ENCODE assay signal across 11 cellular contexts in the genomic region with DNA sequence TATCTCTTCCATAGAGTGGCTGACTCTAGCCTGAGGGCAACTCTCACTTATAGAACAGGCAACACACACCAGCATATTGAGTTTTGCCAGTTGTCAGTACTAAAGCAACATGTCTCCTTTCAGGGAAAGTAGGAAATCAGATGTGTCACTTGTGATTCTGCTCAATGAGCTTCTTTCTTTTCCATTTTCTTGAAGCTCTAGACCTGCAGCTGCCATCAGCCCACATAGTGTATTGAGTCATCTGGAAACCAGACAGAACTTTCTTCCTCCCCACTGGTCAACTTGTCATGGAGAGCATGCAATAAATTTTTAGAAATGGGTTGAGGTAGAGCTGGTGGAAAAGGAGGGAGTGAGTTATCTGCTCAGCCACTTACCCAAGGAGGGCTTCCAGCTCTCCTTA.
DNase-seq lines count a peak whose midpoint lies in the region; ATAC-seq and TF ChIP-seq lines count a peak whose summit lies in the region.
"Had no signal": no experiment of that assay in that cellular context is flagged by ENCODE, and none has a peak within 500 bp of the region (broad histone marks: within the 10 kb centered on the region; RNA-seq: fewer than 3 reads in every experiment).

No MANE protein-coding gene starts in this region.

- no peaks in the 10 kb centered on the region for H3K4me1 Mint-ChIP-seq in CD8-positive, alpha-beta T cell (ENCODE audit: low read depth)
- H3K4me1 Mint-ChIP-seq in T-helper 2 cell treated with Interferon-gamma antibody and Interleukin-4, amounts not matched to agents 5 μg/mL and 100 μg/mL, for 36 hours (ENCODE audit: low read depth), result peaks cover 7% of the 10 kb centered on the region
- H3K4me1 Mint-ChIP-seq: nephron progenitor cell had no signal

- no peaks in the 10 kb centered on the region for H3K27me3 Mint-ChIP-seq in CD8-positive, alpha-beta T cell (ENCODE audit: low read depth)
- no peaks in the 10 kb centered on the region for H3K27me3 Mint-ChIP-seq in T-helper 2 cell treated with Interferon-gamma antibody and Interleukin-4, amounts not matched to agents 5 μg/mL and 100 μg/mL, for 36 hours (ENCODE audit: low read depth)

- H3K4me2 ChIP-seq in SK-N-SH, result no peak overlapping the region
- H3K4me2 ChIP-seq: hepatocyte had no signal

- H3F3A ChIP-seq in SK-N-SH (replicated peaks; ENCODE audit: insufficient read depth), result no peaks in the 10 kb centered on the region

- no peak overlapping the region for H3K27ac ChIP-seq in CD8-positive, alpha-beta T cell (ENCODE audit: low read depth, low read length)
- H3K27ac ChIP-seq in SK-N-SH (ENCODE audit: low read depth in 2 of 2, low read length in 1 of 2) (no peak overlapping the region), psoas muscle (no peak overlapping the region)
- H3K27ac ChIP-seq: hepatocyte had no signal

- no peaks in the 10 kb centered on the region for H3K36me3 Mint-ChIP-seq in CD8-positive, alpha-beta T cell
- no peaks in the 10 kb centered on the region for H3K36me3 Mint-ChIP-seq in T-helper 2 cell treated with Interferon-gamma antibody and Interleukin-4, amounts not matched to agents 5 μg/mL and 100 μg/mL, for 36 hours (ENCODE audit: low read depth)
- H3K36me3 Mint-ChIP-seq: CD4-positive, CD25-positive, alpha-beta regulatory T cell had no signal

- no peaks in the 10 kb centered on the region for H3K27me3 ChIP-seq in CD8-positive, alpha-beta T cell (ENCODE audit: insufficient read depth, low read length)
- H3K27me3 ChIP-seq in SK-N-SH (ENCODE audit: insufficient read depth) (no peaks in the 10 kb centered on the region), psoas muscle (ENCODE audit: insufficient read depth in 3 of 3, low read length in 2 of 3) (no peaks in the 10 kb centered on the region)
- H3K27me3 ChIP-seq: hepatocyte had no signal

- H3K4me3 Mint-ChIP-seq in CD8-positive, alpha-beta T cell, result no peak overlapping the region
- H3K4me3 Mint-ChIP-seq in T-helper 2 cell treated with Interferon-gamma antibody and Interleukin-4, amounts not matched to agents 5 μg/mL and 100 μg/mL, for 36 hours, result no peak overlapping the region
- H3K4me3 Mint-ChIP-seq: CD4-positive, CD25-positive, alpha-beta regulatory T cell; nephron progenitor cell had no signal

- no peak for TF ChIP-seq CTCF in GM12864 (IDR thresholded peaks at IDR 0.05; ENCODE audit: low read depth, low read length, missing control alignments)
- no peak for TF ChIP-seq CTCF in CD8-positive, alpha-beta T cell (IDR thresholded peaks at IDR 0.05)
- no peak for TF ChIP-seq CTCF in SK-N-SH (IDR thresholded peaks at IDR 0.05)
- no peak for TF ChIP-seq CTCF in psoas muscle (IDR thresholded peaks at IDR 0.05)

- peak; percentile 59 for ATAC-seq in GM19372 (IDR thresholded peaks at IDR 0.05; ENCODE audit: low read depth, unreplicated experiment)
- ATAC-seq in HG03039 (IDR thresholded peaks at IDR 0.05; ENCODE audit: unreplicated experiment), result peak; percentile 53
- ATAC-seq in CD8-positive, alpha-beta T cell, result no peak
- ATAC-seq in psoas muscle, result no peak

- no peaks in the 10 kb centered on the region for H3K4me1 ChIP-seq in CD8-positive, alpha-beta T cell (ENCODE audit: insufficient read depth, low read length)
- H3K4me1 ChIP-seq in SK-N-SH (ENCODE audit: control insufficient read depth in 1 of 2, insufficient read depth in 2 of 2, low read depth in 1 of 2, low read length in 1 of 2) (no peaks in the 10 kb centered on the region), psoas muscle (no peaks in the 10 kb centered on the region)

- H3K36me3 ChIP-seq in CD8-positive, alpha-beta T cell (ENCODE audit: insufficient read depth, low read length), result no peaks in the 10 kb centered on the region
- H3K36me3 ChIP-seq in SK-N-SH (replicated peaks in 1 of 2; ENCODE audit: control insufficient read depth in 1 of 2, insufficient read depth in 2 of 2, low read length in 1 of 2), result no peaks in the 10 kb centered on the region
- H3K36me3 ChIP-seq in psoas muscle (ENCODE audit: insufficient read depth in 1 of 2, low read depth in 1 of 2), result no peaks in the 10 kb centered on the region

- no peaks in the 10 kb centered on the region for H4K20me1 ChIP-seq in SK-N-SH (ENCODE audit: insufficient read depth)

- POLR2A ChIA-PET in CD8-positive, alpha-beta T cell (lab: Charles Lee), result interaction anchor here (1.4 kb wide), 1 partner anchor 12 kb away, joined by 3 read pairs; no protein-coding TSS in a partner anchor
- POLR2A ChIA-PET in SK-N-SH (lab: Yijun Ruan, JAX), result no interaction called here

- H3K9me3 ChIP-seq in CD8-positive, alpha-beta T cell (ENCODE audit: low read length), result no peaks in the 10 kb centered on the region
- H3K9me3 ChIP-seq in SK-N-SH (no peaks in the 10 kb centered on the region), psoas muscle (no peaks in the 10 kb centered on the region)

- CTCF ChIA-PET in CD8-positive, alpha-beta T cell (lab: Charles Lee), result interaction anchor here (0.9 to 1.7 kb wide), 3 partner anchors 10 to 1112 kb away, joined by 3 to 5 read pairs (median 4); no protein-coding TSS in a partner anchor
- CTCF ChIA-PET in SK-N-SH (lab: Yijun Ruan, JAX), result interaction anchor here (0.7 to 1.8 kb wide), 2 partner anchors 11 to 14 kb away, joined by 3 to 4 read pairs; no protein-coding TSS in a partner anchor

- H3K27ac Mint-ChIP-seq in CD8-positive, alpha-beta T cell, result no peak overlapping the region
- no peak overlapping the region for H3K27ac Mint-ChIP-seq in T-helper 2 cell treated with Interferon-gamma antibody and Interleukin-4, amounts not matched to agents 5 μg/mL and 100 μg/mL, for 36 hours
- H3K27ac Mint-ChIP-seq: CD4-positive, CD25-positive, alpha-beta regulatory T cell; nephron progenitor cell had no signal

- no peak overlapping the region for H2AFZ ChIP-seq in SK-N-SH (ENCODE audit: low read depth)
- H2AFZ ChIP-seq: hepatocyte had no signal

- no peaks in the 10 kb centered on the region for H3K79me2 ChIP-seq in SK-N-SH (ENCODE audit: insufficient read depth)
- H3K79me2 ChIP-seq: hepatocyte had no signal

- H3K9me3 Mint-ChIP-seq in CD8-positive, alpha-beta T cell, result peaks cover 10% of the 10 kb centered on the region
- H3K9me3 Mint-ChIP-seq in T-helper 2 cell treated with Interferon-gamma antibody and Interleukin-4, amounts not matched to agents 5 μg/mL and 100 μg/mL, for 36 hours, result peaks cover 26% of the 10 kb centered on the region

- no peak overlapping the region for H3K4me3 ChIP-seq in GM12864 (ENCODE audit: low read depth, low read length)
- no peak overlapping the region for H3K4me3 ChIP-seq in CD8-positive, alpha-beta T cell (ENCODE audit: low read depth, low read length)
- H3K4me3 ChIP-seq in SK-N-SH (ENCODE audit: low read depth in 2 of 2, low read length in 1 of 2), result no peak overlapping the region
- H3K4me3 ChIP-seq in psoas muscle, result no peak overlapping the region
- H3K4me3 ChIP-seq: hepatocyte had no signal

- intact Hi-C loops in CD8-positive, alpha-beta T cell (cut with DNase I, micrococcal nuclease), result no loop called here
- intact Hi-C loops in psoas muscle (cut with DNase I), result no loop called here

- no peaks in the 10 kb centered on the region for H3K9me2 ChIP-seq in SK-N-SH

- DNase-seq in GM12864 (ENCODE audit: low read depth) (peak; percentile 72), RPMI7951 (ENCODE audit: low read depth) (peak; percentile 25), SK-N-SH (no peak), psoas muscle (no peak)
- DNase-seq in CD8-positive, alpha-beta T cell, result no peak
- DNase-seq in T-helper 2 cell treated with Interferon-gamma antibody and Interleukin-4, amounts not matched to agents 5 μg/mL and 100 μg/mL, for 36 hours (ENCODE audit: low spot score), result no peak
- DNase-seq: nephron progenitor cell had no signal

- H3K9ac ChIP-seq in SK-N-SH, result no peak overlapping the region

- no peak for TF ChIP-seq RAD21 in SK-N-SH (IDR thresholded peaks at IDR 0.05; ENCODE audit: low read length)

- TF ChIP-seq EP300 in SK-N-SH (IDR thresholded peaks at IDR 0.05; ENCODE audit: borderline replicate concordance in 1 of 2, low read depth in 1 of 2, low read length in 1 of 2), result no peak

TF ChIP-seq in SK-N-SH, 30 proteins besides CTCF, POLR2A, EP300 and RAD21 (continues in another document):
- no peak for TF ChIP-seq RXRA (IDR thresholded peaks at IDR 0.05; ENCODE audit: borderline replicate concordance, low read depth)
- TF ChIP-seq, protein P1, sequence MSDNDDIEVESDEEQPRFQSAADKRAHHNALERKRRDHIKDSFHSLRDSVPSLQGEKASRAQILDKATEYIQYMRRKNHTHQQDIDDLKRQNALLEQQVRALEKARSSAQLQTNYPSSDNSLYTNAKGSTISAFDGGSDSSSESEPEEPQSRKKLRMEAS (IDR thresholded peaks at IDR 0.05; ENCODE audit: low read depth), result no peak
- no peak for TF ChIP-seq TCF12 (IDR thresholded peaks at IDR 0.05)
- no peak for TF ChIP-seq SIN3A (IDR thresholded peaks at IDR 0.05; ENCODE audit: borderline replicate concordance, low read depth, low read length)
- TF ChIP-seq, protein P2, sequence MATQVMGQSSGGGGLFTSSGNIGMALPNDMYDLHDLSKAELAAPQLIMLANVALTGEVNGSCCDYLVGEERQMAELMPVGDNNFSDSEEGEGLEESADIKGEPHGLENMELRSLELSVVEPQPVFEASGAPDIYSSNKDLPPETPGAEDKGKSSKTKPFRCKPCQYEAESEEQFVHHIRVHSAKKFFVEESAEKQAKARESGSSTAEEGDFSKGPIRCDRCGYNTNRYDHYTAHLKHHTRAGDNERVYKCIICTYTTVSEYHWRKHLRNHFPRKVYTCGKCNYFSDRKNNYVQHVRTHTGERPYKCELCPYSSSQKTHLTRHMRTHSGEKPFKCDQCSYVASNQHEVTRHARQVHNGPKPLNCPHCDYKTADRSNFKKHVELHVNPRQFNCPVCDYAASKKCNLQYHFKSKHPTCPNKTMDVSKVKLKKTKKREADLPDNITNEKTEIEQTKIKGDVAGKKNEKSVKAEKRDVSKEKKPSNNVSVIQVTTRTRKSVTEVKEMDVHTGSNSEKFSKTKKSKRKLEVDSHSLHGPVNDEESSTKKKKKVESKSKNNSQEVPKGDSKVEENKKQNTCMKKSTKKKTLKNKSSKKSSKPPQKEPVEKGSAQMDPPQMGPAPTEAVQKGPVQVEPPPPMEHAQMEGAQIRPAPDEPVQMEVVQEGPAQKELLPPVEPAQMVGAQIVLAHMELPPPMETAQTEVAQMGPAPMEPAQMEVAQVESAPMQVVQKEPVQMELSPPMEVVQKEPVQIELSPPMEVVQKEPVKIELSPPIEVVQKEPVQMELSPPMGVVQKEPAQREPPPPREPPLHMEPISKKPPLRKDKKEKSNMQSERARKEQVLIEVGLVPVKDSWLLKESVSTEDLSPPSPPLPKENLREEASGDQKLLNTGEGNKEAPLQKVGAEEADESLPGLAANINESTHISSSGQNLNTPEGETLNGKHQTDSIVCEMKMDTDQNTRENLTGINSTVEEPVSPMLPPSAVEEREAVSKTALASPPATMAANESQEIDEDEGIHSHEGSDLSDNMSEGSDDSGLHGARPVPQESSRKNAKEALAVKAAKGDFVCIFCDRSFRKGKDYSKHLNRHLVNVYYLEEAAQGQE (IDR thresholded peaks at IDR 0.05; ENCODE audit: low read depth, low read length), result no peak
- TF ChIP-seq TAF1 (IDR thresholded peaks at IDR 0.05; ENCODE audit: borderline replicate concordance, low read depth, low read length), result no peak

Comparison
In these comparisons a context has a peak if more than half of its experiments do, and no peak if none do; other contexts are left out.
1. DNase-seq: peak in GM12864 (single experiment) and RPMI7951 (single experiment); none in CD8-positive, alpha-beta T cell (0 of 7), T-helper 2 cell treated with Interferon-gamma antibody and Interleukin-4, amounts not matched to agents 5 μg/mL and 100 μg/mL, for 36 hours (single experiment), SK-N-SH (single experiment) and psoas muscle (0 of 2).
2. ATAC-seq: peak in GM19372 (single experiment) and HG03039 (single experiment); none in CD8-positive, alpha-beta T cell (single experiment) and psoas muscle (0 of 4).